16 cellular contexts compared by ENCODE assay signal in the genomic region with DNA sequence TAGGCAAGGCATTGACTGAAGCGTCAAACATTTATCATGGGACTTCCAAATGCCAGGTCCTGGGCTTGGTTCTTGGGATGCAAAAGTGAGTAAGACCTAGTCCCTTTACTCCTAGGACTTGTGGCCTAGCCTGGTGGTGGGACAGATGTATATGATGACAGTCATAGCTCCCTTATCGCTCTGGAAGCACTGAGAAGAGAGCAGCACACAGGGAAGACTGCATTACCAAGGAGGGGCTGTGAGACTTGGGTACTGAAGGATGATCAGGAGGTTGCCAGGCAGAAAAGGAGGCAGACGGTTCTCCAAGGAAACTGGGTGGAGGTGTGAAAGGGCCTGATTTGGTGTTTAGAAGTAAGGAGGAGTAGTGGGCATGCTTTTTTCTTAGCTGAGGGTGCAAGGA. TPM values are rescaled to one million over a fixed set of nuclear protein-coding genes. Genes with fewer than 3 reads are reported as not detected.
A peak's percentile ranks its signal among the peaks of the same experiment; 100 is the strongest.
DNase-seq lines count a peak whose midpoint lies in the region; ATAC-seq and TF ChIP-seq lines count a peak whose summit lies in the region.
"Had no signal": no experiment of that assay in that cellular context is flagged by ENCODE, and none has a peak within 500 bp of the region (broad histone marks: within the 10 kb centered on the region; RNA-seq: fewer than 3 reads in every experiment).

No MANE protein-coding gene starts in this region.

- H3K4me1 Mint-ChIP-seq in T-helper 1 cell treated with Interleukin-12 subunit alpha and Interleukin-12 subunit beta and Interleukin-4 antibody, amounts not matched to agents 30 μg/mL and 1 μg/mL, for 36 hours (ENCODE audit: low read depth) = peaks cover 67% of the 10 kb centered on the region
- peaks cover 69% of the 10 kb centered on the region for H3K4me1 Mint-ChIP-seq in activated CD4-positive, alpha-beta memory T cell treated with anti-CD3 and anti-CD28 coated beads for 36 hours (ENCODE audit: low read depth)
- H3K4me1 Mint-ChIP-seq: naive B cell had no signal

- no peaks in the 10 kb centered on the region for H3K27me3 Mint-ChIP-seq in T-helper 1 cell treated with Interleukin-12 subunit alpha and Interleukin-12 subunit beta and Interleukin-4 antibody, amounts not matched to agents 30 μg/mL and 1 μg/mL, for 36 hours (ENCODE audit: low read depth)
- no peaks in the 10 kb centered on the region for H3K27me3 Mint-ChIP-seq in activated CD4-positive, alpha-beta memory T cell treated with anti-CD3 and anti-CD28 coated beads for 36 hours
- H3K27me3 Mint-ChIP-seq: naive B cell had no signal

- POLR2A ChIA-PET in activated CD4-positive, alpha-beta memory T cell treated with anti-CD3 and anti-CD28 coated beads for 36 hours (lab: Charles Lee) = interaction anchor here (1.7 kb wide), 1 partner anchor 8 kb away, joined by 8 read pairs; no protein-coding TSS in a partner anchor

- peak overlapping the region; percentile 12 for H3K4me3 Mint-ChIP-seq in T-helper 1 cell treated with Interleukin-12 subunit alpha and Interleukin-12 subunit beta and Interleukin-4 antibody, amounts not matched to agents 30 μg/mL and 1 μg/mL, for 36 hours
- no peak overlapping the region for H3K4me3 Mint-ChIP-seq in activated CD4-positive, alpha-beta memory T cell treated with anti-CD3 and anti-CD28 coated beads for 36 hours
- H3K4me3 Mint-ChIP-seq: naive B cell had no signal

- H3K9me3 Mint-ChIP-seq in T-helper 1 cell treated with Interleukin-12 subunit alpha and Interleukin-12 subunit beta and Interleukin-4 antibody, amounts not matched to agents 30 μg/mL and 1 μg/mL, for 36 hours = no peaks in the 10 kb centered on the region
- H3K9me3 Mint-ChIP-seq in activated CD4-positive, alpha-beta memory T cell treated with anti-CD3 and anti-CD28 coated beads for 36 hours = peaks cover 2% of the 10 kb centered on the region

- TF ChIP-seq POLR2A in esophagus muscularis mucosa (IDR thresholded peaks at IDR 0.05; ENCODE audit: low read depth) (no peak), stomach (IDR thresholded peaks at IDR 0.05) (no peak)

- H3K27me3 ChIP-seq in esophagus muscularis mucosa (no peaks in the 10 kb centered on the region), stomach (no peaks in the 10 kb centered on the region)
- H3K27me3 ChIP-seq: breast epithelium, heart right ventricle, SJCRH30 had no signal

- CTCF ChIA-PET in activated CD4-positive, alpha-beta memory T cell treated with anti-CD3 and anti-CD28 coated beads for 36 hours (lab: Charles Lee) = interaction anchor here (1.6 kb wide), 1 partner anchor 139 kb away, joined by 4 read pairs; no protein-coding TSS in a partner anchor

- no peak overlapping the region for H3K4me3 ChIP-seq in esophagus muscularis mucosa
- no peak overlapping the region for H3K4me3 ChIP-seq in stomach
- H3K4me3 ChIP-seq: breast epithelium, heart right ventricle, SJCRH30 had no signal

- no peaks in the 10 kb centered on the region for H3K36me3 ChIP-seq in esophagus muscularis mucosa
- H3K36me3 ChIP-seq in stomach = peaks cover 0 to 13% (median 3%) of the 10 kb centered on the region in 4 donors
- H3K36me3 ChIP-seq: breast epithelium, SJCRH30 had no signal

- no peak for ATAC-seq in HG03565 (IDR thresholded peaks at IDR 0.05; ENCODE audit: unreplicated experiment)

- H3K9me3 ChIP-seq in esophagus muscularis mucosa (no peaks in the 10 kb centered on the region), stomach (no peaks in the 10 kb centered on the region)
- H3K9me3 ChIP-seq: breast epithelium, heart right ventricle had no signal

- H3K27ac ChIP-seq in esophagus muscularis mucosa (replicated peaks in 1 of 4) (peak overlapping the region; percentile 84 to 89 (median 86)), stomach (peak overlapping the region in 3 of 5 donors; percentile 56 to 66 (median 59))
- H3K27ac ChIP-seq: SJCRH30 had no signal

- intact Hi-C loops in activated CD4-positive, alpha-beta memory T cell treated with anti-CD3 and anti-CD28 coated beads for 36 hours (cut with micrococcal nuclease) = no loop called here
- intact Hi-C loops in esophagus muscularis mucosa (cut with DNase I) (no loop called here), stomach (cut with DNase I; ENCODE audit: low total_unique reads) (no loop called here)

- TF ChIP-seq EP300 in esophagus muscularis mucosa (IDR thresholded peaks at IDR 0.05) (no peak), stomach (IDR thresholded peaks at IDR 0.05) (no peak)

- no peak for DNase-seq in T-helper 1 cell
- DNase-seq in activated CD4-positive, alpha-beta memory T cell treated with anti-CD3 and anti-CD28 coated beads for 36 hours = no peak
- no peak for DNase-seq in esophagus muscularis mucosa (ENCODE audit: extremely low spot score)
- DNase-seq in stomach = no peak
- DNase-seq in NCI-H510A treated with DMSO at 0.1 percent for 48 hours (lab: John Stamatoyannopoulos, UW) = no peak
- no peak for DNase-seq in stimulated activated CD4-positive, alpha-beta T cell treated with anti-CD3 and anti-CD28 coated beads, Interleukin-1b, Interleukin-23, amount 100 ng/mL, for 48 hours
- DNase-seq: DMS 273 treated with DMSO at 0.1 percent for 48 hours; heart right ventricle; kidney glomerular epithelial cell; naive B cell; NCI-H1105; SJCRH30; stimulated activated CD4-positive, alpha-beta T cell treated with anti-CD3 and anti-CD28 coated beads, Interleukin-2, amount 100 ng/mL, for 48 hours had no signal

- H3K27ac Mint-ChIP-seq in T-helper 1 cell treated with Interleukin-12 subunit alpha and Interleukin-12 subunit beta and Interleukin-4 antibody, amounts not matched to agents 30 μg/mL and 1 μg/mL, for 36 hours = peak overlapping the region; percentile 80
- peak overlapping the region; percentile 23 for H3K27ac Mint-ChIP-seq in activated CD4-positive, alpha-beta memory T cell treated with anti-CD3 and anti-CD28 coated beads for 36 hours
- H3K27ac Mint-ChIP-seq: naive B cell had no signal

- WGBS in esophagus muscularis mucosa = 82% methylated on average over 3 of the region's 3 CpGs
- WGBS in stomach, 5 donors = 61 to 98% (median 82%) methylated on average over 3 of the region's 3 CpGs

- TF ChIP-seq CTCF in esophagus muscularis mucosa (IDR thresholded peaks at IDR 0.05) = no peak
- TF ChIP-seq CTCF in stomach (IDR thresholded peaks at IDR 0.05) = no peak

- H3K36me3 Mint-ChIP-seq in T-helper 1 cell treated with Interleukin-12 subunit alpha and Interleukin-12 subunit beta and Interleukin-4 antibody, amounts not matched to agents 30 μg/mL and 1 μg/mL, for 36 hours (ENCODE audit: low read depth) = peaks cover 42% of the 10 kb centered on the region
- H3K36me3 Mint-ChIP-seq in activated CD4-positive, alpha-beta memory T cell treated with anti-CD3 and anti-CD28 coated beads for 36 hours = peaks cover 23% of the 10 kb centered on the region
- H3K36me3 Mint-ChIP-seq: naive B cell had no signal

- H3K4me1 ChIP-seq in esophagus muscularis mucosa (peaks cover 67 to 71% (median 70%) of the 10 kb centered on the region in 4 donors), stomach (peaks cover 30 to 73% (median 56%) of the 10 kb centered on the region in 4 donors)
- H3K4me1 ChIP-seq: breast epithelium, SJCRH30 had no signal

RNA-seq across cellular contexts. Expression of gene MICAL2, which starts 32.5 kb away (rescaled TPM):
- total RNA-seq in activated CD4-positive, alpha-beta memory T cell treated with anti-CD3 and anti-CD28 coated beads for 36 hours = 100 to 1,000 TPM; 213 to 220 TPM
- total RNA-seq in esophagus muscularis mucosa = 100 to 1,000 TPM; 195 to 499 (median 259) TPM
- 100 to 1,000 TPM in 2 of 5 donors, 10 to 100 TPM in 3; 82.6 to 165 (median 86.1) TPM for total RNA-seq in stomach
- polyA plus RNA-seq in stomach = 10 to 100 TPM; 11.2 to 31.4 (median 13.3) TPM
